Comparison of ENCODE assay signal across 22 cellular contexts in the genomic region with DNA sequence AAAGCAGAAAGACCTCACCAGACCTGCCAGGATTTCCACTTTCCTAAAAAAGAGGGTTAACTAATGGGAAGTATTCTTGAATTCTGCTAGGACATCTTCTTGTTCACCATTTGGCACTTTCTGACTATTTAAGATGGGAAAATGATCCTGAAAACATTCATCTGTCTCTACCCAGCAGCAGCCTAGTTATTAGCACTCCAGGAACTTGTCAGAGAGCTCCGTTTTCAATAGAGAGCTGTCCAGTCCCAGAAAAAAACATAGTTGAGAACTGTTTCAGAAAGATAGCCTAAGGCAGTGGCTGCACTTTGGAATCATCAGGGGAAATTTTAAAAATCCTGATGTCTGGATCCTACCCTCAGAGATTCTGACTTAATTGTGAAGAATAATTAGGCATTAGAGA. TPM values are rescaled to one million over a fixed set of nuclear protein-coding genes. Genes with fewer than 3 reads are reported as not detected.
DNase-seq lines count a peak whose midpoint lies in the region; FAIRE-seq and TF ChIP-seq lines count a peak whose summit lies in the region.
"Had no signal": no experiment of that assay in that cellular context is flagged by ENCODE, and none has a peak within 500 bp of the region (broad histone marks: within the 10 kb centered on the region; RNA-seq: fewer than 3 reads in every experiment).

No MANE protein-coding gene starts in this region.

- H2AK5ac ChIP-seq in H1 (ENCODE audit: low read depth, low read length), result no peak overlapping the region

- TF ChIP-seq CTCF in H1 (IDR thresholded peaks at IDR 0.05; ENCODE audit: control extremely low read depth in 1 of 3, insufficient read depth in 1 of 3, low read depth in 1 of 3, low read length in 3 of 3), result no peak
- TF ChIP-seq CTCF in neural cell (IDR thresholded peaks at IDR 0.05; ENCODE audit: poor library complexity, severe bottlenecking), result no peak
- TF ChIP-seq CTCF in smooth muscle cell (IDR thresholded peaks at IDR 0.05; ENCODE audit: borderline replicate concordance, insufficient read depth, poor library complexity, severe bottlenecking), result no peak

- no peak for TF ChIP-seq RAD21 in H1 (IDR thresholded peaks at IDR 0.05 in 1 of 2, conservative IDR thresholded peaks at IDR 0.05 in 1 of 2; ENCODE audit: low read depth in 2 of 2, low read length in 2 of 2)
- no peak for TF ChIP-seq RAD21 in neural cell (conservative IDR thresholded peaks at IDR 0.05)

- H2BK20ac ChIP-seq in H1 (ENCODE audit: low read length), result no peak overlapping the region

- no peaks in the 10 kb centered on the region for H3K79me1 ChIP-seq in H1 (ENCODE audit: low read depth, low read length)

- H3K27ac ChIP-seq in H1 (ENCODE audit: low read depth, low read length) (no peak overlapping the region), neural cell (ENCODE audit: low read length) (no peak overlapping the region), smooth muscle cell (ENCODE audit: low read depth) (no peak overlapping the region)
- H3K27ac ChIP-seq: 22Rv1, BLaER1, C4-2B had no signal

- H3F3A ChIP-seq in neural cell (ENCODE audit: insufficient read depth, low read length, poor library complexity, severe bottlenecking) (peaks cover 7% of the 10 kb centered on the region), smooth muscle cell (ENCODE audit: low read depth) (no peaks in the 10 kb centered on the region)

- H3K79me2 ChIP-seq in H1 (ENCODE audit: control insufficient read depth in 1 of 2, insufficient read depth in 2 of 2, low read length in 2 of 2) (no peaks in the 10 kb centered on the region), neural cell (replicated peaks; ENCODE audit: insufficient read depth, low read length) (no peaks in the 10 kb centered on the region), smooth muscle cell (ENCODE audit: low read depth) (no peaks in the 10 kb centered on the region)

- H3K56ac ChIP-seq in H1 (replicated peaks; ENCODE audit: insufficient read length, low read depth, low read length), result no peak overlapping the region

- no peaks in the 10 kb centered on the region for H3K9me2 ChIP-seq in neural cell (ENCODE audit: insufficient read depth, low read length)

- no peak for FAIRE-seq in H1 (lab: Jason Lieb, UNC)
- FAIRE-seq: D721Med, GM12891, GM18507 had no signal

- no peak overlapping the region for H3K14ac ChIP-seq in H1 (ENCODE audit: insufficient read length)

- WGBS in H1 (ENCODE audit: extremely low coverage in 1 of 2, insufficient coverage in 1 of 2, insufficient read length in 1 of 2, insufficient replicate concordance in 2 of 2, low coverage in 1 of 2, low lambda C conversion rate in 2 of 2, missing lambda C conversion rate in 1 of 2), 2 experiments, result 81% methylated on average over 1 of the region's 1 CpG; no CpG with 5 or more reads in 1 of the 2 experiments
- WGBS in smooth muscle cell (ENCODE audit: low lambda C conversion rate), result 45% methylated on average over 1 of the region's 1 CpG

- H2BK5ac ChIP-seq in H1 (ENCODE audit: low read depth, low read length), result no peak overlapping the region

- H2BK12ac ChIP-seq in H1 (ENCODE audit: low read depth, low read length), result no peak overlapping the region

- H3K23ac ChIP-seq in H1 (ENCODE audit: insufficient read length), result no peak overlapping the region

- DNase-seq in NCI-H1417 (lab: John Stamatoyannopoulos, UW) (peak in 2 of 3 experiments; percentile 14 to 57), NCI-H1417 treated with DMSO at 0.1 percent for 48 hours (lab: John Stamatoyannopoulos, UW) (no peak), NCI-H69 (lab: John Stamatoyannopoulos, UW) (peak; percentile 83), H1 (ENCODE audit: low read depth in 1 of 2, low spot score in 2 of 2) (no peak), smooth muscle cell (lab: John Stamatoyannopoulos, UW; ENCODE audit: unreplicated experiment) (no peak), cardiac septum (ENCODE audit: low spot score) (no peak), H7 (no peak)
- DNase-seq: CD4-positive, CD25-positive, alpha-beta regulatory T cell; CD8-positive, alpha-beta T cell; DMS 273 treated with DMSO at 0.1 percent for 48 hours; DMS79; EL; GDM1; GOT3; H9 had no signal

- H3K4me2 ChIP-seq in H1 (ENCODE audit: insufficient read depth in 1 of 2, low read depth in 2 of 2, low read length in 2 of 2) (no peak overlapping the region), neural cell (ENCODE audit: low read length) (no peak overlapping the region), smooth muscle cell (no peak overlapping the region)
- H3K4me2 ChIP-seq: BLaER1 had no signal

- no peak overlapping the region for H4K5ac ChIP-seq in H1 (ENCODE audit: insufficient read length, low read depth, low read length)

- H4K20me1 ChIP-seq in H1 (replicated peaks in 1 of 2; ENCODE audit: control insufficient read depth in 1 of 2, insufficient read depth in 2 of 2, low read length in 2 of 2) (no peaks in the 10 kb centered on the region), neural cell (ENCODE audit: insufficient read depth) (no peaks in the 10 kb centered on the region), smooth muscle cell (ENCODE audit: low read depth) (no peaks in the 10 kb centered on the region)
- H4K20me1 ChIP-seq: BLaER1 had no signal

- H4K8ac ChIP-seq in H1 (ENCODE audit: extremely low read depth, insufficient read depth, low read length), result no peak overlapping the region

- CTCF ChIA-PET in H1 (lab: Charles Lee; ENCODE audit: partially characterized antibody), result interaction anchor here (1.2 to 1.8 kb wide), 2 partner anchors 9 to 49 kb away, joined by 3 to 5 read pairs; no protein-coding TSS in a partner anchor

- H3K18ac ChIP-seq in H1 (ENCODE audit: extremely low read depth, low read length), result no peak overlapping the region

- H3K9me3 ChIP-seq in H1 (ENCODE audit: insufficient read depth in 2 of 2, low read depth in 1 of 2, low read length in 1 of 2), result no peaks in the 10 kb centered on the region
- H3K9me3 ChIP-seq in neural cell (ENCODE audit: low read length), result no peaks in the 10 kb centered on the region
- H3K9me3 ChIP-seq in smooth muscle cell (replicated peaks; ENCODE audit: low read depth), result no peaks in the 10 kb centered on the region
- H3K9me3 ChIP-seq: BLaER1 had no signal

- POLR2A ChIA-PET in H1 (lab: Charles Lee; ENCODE audit: partially characterized antibody), result interaction anchor here (1.4 kb wide), 1 partner anchor 16 kb away, joined by 3 read pairs; no protein-coding TSS in a partner anchor

- H3K23me2 ChIP-seq in H1 (ENCODE audit: low read depth, low read length), result no peaks in the 10 kb centered on the region

- no peak overlapping the region for H3K4ac ChIP-seq in H1 (replicated peaks; ENCODE audit: insufficient read length, low read depth, low read length)

- no peak overlapping the region for H2BK120ac ChIP-seq in H1 (replicated peaks; ENCODE audit: low read depth, low read length)

- TF ChIP-seq EP300 in H1 (IDR thresholded peaks at IDR 0.05; ENCODE audit: borderline replicate concordance in 1 of 2, low read depth in 2 of 2, low read length in 2 of 2) (no peak), neural cell (conservative IDR thresholded peaks at IDR 0.05; ENCODE audit: poor library complexity, severe bottlenecking) (peak; percentile 83)

- no peak overlapping the region for H3K9ac ChIP-seq in H1 (replicated peaks in 1 of 4; ENCODE audit: extremely low read depth in 1 of 4, low read depth in 3 of 4, low read length in 3 of 4)
- no peak overlapping the region for H3K9ac ChIP-seq in neural cell (ENCODE audit: low read length)
- H3K9ac ChIP-seq in smooth muscle cell (ENCODE audit: low read depth), result no peak overlapping the region
- H3K9ac ChIP-seq: BLaER1 had no signal

- intact Hi-C loops in cardiac septum (cut with DNase I), result no loop called here

- no peak overlapping the region for H2BK15ac ChIP-seq in H1 (ENCODE audit: low read length)

- H3K36me3 ChIP-seq in H1 (ENCODE audit: control insufficient read depth in 2 of 4, insufficient read depth in 4 of 4, low read length in 3 of 4), result no peaks in the 10 kb centered on the region
- no peaks in the 10 kb centered on the region for H3K36me3 ChIP-seq in neural cell (ENCODE audit: insufficient read depth, low read length)
- H3K36me3 ChIP-seq in smooth muscle cell (ENCODE audit: low read depth), result no peaks in the 10 kb centered on the region
- no peaks in the 10 kb centered on the region for H3K36me3 ChIP-seq in H7 (replicated peaks; ENCODE audit: control insufficient read depth, insufficient read depth, low read length)
- H3K36me3 ChIP-seq: BLaER1 had no signal

- H4K91ac ChIP-seq in H1 (replicated peaks; ENCODE audit: insufficient read length, low read length), result no peak overlapping the region

- H3K4me1 ChIP-seq in H1 (replicated peaks in 1 of 4; ENCODE audit: control insufficient read depth in 3 of 4, insufficient read depth in 4 of 4, low read length in 3 of 4) (no peaks in the 10 kb centered on the region), smooth muscle cell (ENCODE audit: low read depth) (no peaks in the 10 kb centered on the region)
- H3K4me1 ChIP-seq: BLaER1 had no signal

- H3K4me3 ChIP-seq in H1 (ENCODE audit: extremely low read depth in 1 of 4, insufficient read depth in 2 of 4, low read depth in 3 of 4, low read length in 4 of 4), result no peak overlapping the region
- H3K4me3 ChIP-seq in neural cell (ENCODE audit: low read length), result no peak overlapping the region
- no peak overlapping the region for H3K4me3 ChIP-seq in smooth muscle cell
- no peak overlapping the region for H3K4me3 ChIP-seq in H7 (ENCODE audit: insufficient read depth, low read depth, low read length)
- H3K4me3 ChIP-seq: BLaER1 had no signal

- no peak for TF ChIP-seq POLR2A in H1 (IDR thresholded peaks at IDR 0.05; ENCODE audit: control extremely low read depth in 1 of 2, low read depth in 2 of 2, low read length in 2 of 2)

- H2AFZ ChIP-seq in H1 (ENCODE audit: low read length), result 0 out of 2 replicates have a peak overlapping the region, but pooled peaks have one; percentile 32
- no peak overlapping the region for H2AFZ ChIP-seq in neural cell (ENCODE audit: low read depth, low read length)
- H2AFZ ChIP-seq in smooth muscle cell (ENCODE audit: low read depth), result no peak overlapping the region

- H3K27me3 ChIP-seq in H1 (replicated peaks in 1 of 4; ENCODE audit: control insufficient read depth in 3 of 4, extremely low read depth in 1 of 4, insufficient read depth in 3 of 4, low read length in 3 of 4) (no peaks in the 10 kb centered on the region), neural cell (ENCODE audit: insufficient read depth, low read depth, low read length) (no peaks in the 10 kb centered on the region), smooth muscle cell (ENCODE audit: low read depth) (peaks cover 10% of the 10 kb centered on the region), H7 (ENCODE audit: control insufficient read depth, insufficient read depth, low read length) (no peaks in the 10 kb centered on the region)
- H3K27me3 ChIP-seq: BLaER1 had no signal

RNA-seq across cellular contexts. Expression of a gene that starts 22.1 kb away (rescaled TPM):
- 25.6 and 25.8 TPM in 2 replicates for total RNA-seq in H1 (2021; fragmentation: NEBNext Ultra II Directional; extraction: Animal tissue kit (Norgen Biotek cat#: 25700))
- polyA plus RNA-seq in H1 (2011; rRNA removed) (6.0 and 7.9 TPM in 2 replicates), neural cell (8.1 and 19.5 TPM in 2 replicates), smooth muscle cell (2.8 and 9.0 TPM in 2 replicates)
- polyA plus RNA-seq in H1 (2011; cell fraction: cytosol; rRNA removed), result 9.6 TPM
- polyA plus RNA-seq in H1 (2011; cell fraction: nucleus; rRNA removed), result 28.3 TPM
- polyA plus RNA-seq in H1 (2012, experiment 1 of 2), result 9.2 to 19.1 TPM (median 9.8 TPM) in 4 replicates
- polyA plus RNA-seq in H1 (2012, experiment 2 of 2), result 1.5 TPM
- polyA plus RNA-seq in H1 (2013, experiment 1 of 2), result 23.0 TPM
- 20.9 TPM for polyA plus RNA-seq in H1 (2013, experiment 2 of 2)
- 13.1 and 14.3 TPM in 2 replicates for polyA minus RNA-seq in H1 (2011; rRNA and poly(A)+ RNA removed)
- polyA minus RNA-seq in H1 (2011; cell fraction: cytosol; rRNA and poly(A)+ RNA removed), result 18.6 TPM
- polyA minus RNA-seq in H1 (2011; cell fraction: nucleus; rRNA and poly(A)+ RNA removed), result 96.7 TPM
- 26.8 and 27.9 TPM in 2 replicates for polyA minus RNA-seq in neural cell
- total RNA-seq in smooth muscle cell (12.6 and 30.3 TPM in 2 replicates), cardiac septum (11.7 TPM)
- total RNA-seq in H7 (2014; rRNA removed; shearing (Covaris generic)), result 10.9 and 12.7 TPM in 2 replicates

Comparison
In these comparisons a context has a peak if more than half of its experiments do, and no peak if none do; other contexts are left out.
1. DNase-seq: peak in NCI-H1417 (2 of 3) and NCI-H69 (single experiment); none in NCI-H1417 treated with DMSO at 0.1 percent for 48 hours (single experiment), H1 (0 of 2), smooth muscle cell (single experiment), cardiac septum (single experiment) and H7 (single experiment).